8 cellular contexts compared by ENCODE assay signal in genomic region chr5:15387931-15388330, GRCh38.
"Had no signal": no experiment of that assay in that cellular context is flagged by ENCODE, and none has a peak within 500 bp of the region (broad histone marks: within the 10 kb centered on the region; RNA-seq: fewer than 3 reads in every experiment).

No MANE protein-coding gene starts in this region.

- H3K4me3 ChIP-seq: GM12878 had no signal

- FAIRE-seq: G401.6, GM12878, GM12891, GM12892, GM18507, GM19239 had no signal

- DNase-seq: GDM1, GF-D8 had no signal

- ATAC-seq: GM12878 had no signal
